Comparison of ENCODE assay signal across 9 cellular contexts in the genomic region with DNA sequence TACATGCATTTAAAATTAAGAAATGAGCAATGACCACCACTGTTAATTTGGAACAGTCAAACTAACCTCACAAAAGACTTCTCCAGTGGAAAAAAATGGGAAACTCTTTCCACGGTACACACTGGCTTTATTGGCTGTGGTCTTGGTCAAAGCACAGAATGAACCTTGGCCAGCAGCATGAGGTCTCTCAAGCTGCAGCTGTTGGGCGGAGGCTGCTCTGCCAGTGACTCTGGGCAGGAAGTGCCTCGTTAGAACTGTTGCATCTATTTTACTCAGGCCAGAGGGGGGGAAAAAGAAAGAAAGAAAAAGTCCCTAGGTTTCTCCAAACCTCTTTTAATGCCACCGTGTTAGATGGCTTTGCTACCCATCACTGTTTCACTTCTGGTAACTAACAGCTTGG.
DNase-seq lines count a peak whose midpoint lies in the region; ATAC-seq and TF ChIP-seq lines count a peak whose summit lies in the region.
"Had no signal": no experiment of that assay in that cellular context is flagged by ENCODE, and none has a peak within 500 bp of the region (broad histone marks: within the 10 kb centered on the region; RNA-seq: fewer than 3 reads in every experiment).

No MANE protein-coding gene starts in this region.

- H3K36me3 ChIP-seq in GM23248 (ENCODE audit: low read depth) (no peaks in the 10 kb centered on the region), left ventricle myocardium inferior (no peaks in the 10 kb centered on the region)

- H4K20me1 ChIP-seq in GM23248 (ENCODE audit: insufficient read depth), result no peaks in the 10 kb centered on the region

- peak overlapping the region; percentile 91 for H2AFZ ChIP-seq in GM23248

- H3K4me3 ChIP-seq in GM23248, result peak overlapping the region; percentile 34; the same call in 1 of the 2 replicates
- H3K4me3 ChIP-seq in left ventricle myocardium inferior, result no peak overlapping the region

- H3K9me3 ChIP-seq in GM23248 (ENCODE audit: low read depth) (no peaks in the 10 kb centered on the region), left ventricle myocardium inferior (replicated peaks) (no peaks in the 10 kb centered on the region)

- DNase-seq in EL (peak; percentile 46), GM23248 (peak; percentile 69), NCI-H2081 (lab: John Stamatoyannopoulos, UW) (peak; percentile 11 to 72), left ventricle myocardium inferior (peak; percentile 68), HPDE6-E6E7 (ENCODE audit: extremely low spot score) (no peak), COLO829 (ENCODE audit: low spot score) (no peak)
- DNase-seq in naive thymus-derived CD8-positive, alpha-beta T cell, result no peak
- no peak for DNase-seq in activated T-cell treated with anti-CD3 and anti-CD28 coated beads, Interleukin-2, amount 50 U/mL, for 24 hours
- DNase-seq: naive B cell had no signal

- no peak for ATAC-seq in naive thymus-derived CD8-positive, alpha-beta T cell

- H3K27me3 ChIP-seq in GM23248 (replicated peaks; ENCODE audit: insufficient read depth), result no peaks in the 10 kb centered on the region
- H3K27me3 ChIP-seq in left ventricle myocardium inferior (ENCODE audit: low read depth), result no peaks in the 10 kb centered on the region

- peak overlapping the region; percentile 53 for H3K9ac ChIP-seq in GM23248

- H3K4me1 Mint-ChIP-seq in naive thymus-derived CD8-positive, alpha-beta T cell, result no peaks in the 10 kb centered on the region
- peaks cover 6% of the 10 kb centered on the region for H3K4me1 Mint-ChIP-seq in activated T-cell treated with anti-CD3 and anti-CD28 coated beads, Interleukin-2, amount 50 U/mL, for 24 hours (ENCODE audit: low read depth)
- H3K4me1 Mint-ChIP-seq: naive B cell had no signal

- no peak overlapping the region for H3K4me3 Mint-ChIP-seq in naive thymus-derived CD8-positive, alpha-beta T cell
- no peak overlapping the region for H3K4me3 Mint-ChIP-seq in activated T-cell treated with anti-CD3 and anti-CD28 coated beads, Interleukin-2, amount 50 U/mL, for 24 hours
- H3K4me3 Mint-ChIP-seq: naive B cell had no signal

- H3K9me2 ChIP-seq in GM23248 (ENCODE audit: insufficient read depth), result no peaks in the 10 kb centered on the region

- no peaks in the 10 kb centered on the region for H3F3A ChIP-seq in GM23248 (ENCODE audit: insufficient read depth)

- peak overlapping the region in 1 of 10 donors; percentile 5 for H3K27ac Mint-ChIP-seq in naive thymus-derived CD8-positive, alpha-beta T cell
- H3K27ac Mint-ChIP-seq in activated T-cell treated with anti-CD3 and anti-CD28 coated beads, Interleukin-2, amount 50 U/mL, for 24 hours, result no peak overlapping the region
- H3K27ac Mint-ChIP-seq: naive B cell had no signal

- in situ Hi-C loops in GM23248 (cut with MboI), result no loop called here

- POLR2A ChIA-PET in naive thymus-derived CD8-positive, alpha-beta T cell (lab: Charles Lee), result no interaction called here

- H3K4me1 ChIP-seq in GM23248 (ENCODE audit: insufficient read depth), result peaks cover 13% of the 10 kb centered on the region
- no peaks in the 10 kb centered on the region for H3K4me1 ChIP-seq in left ventricle myocardium inferior

- peaks cover 0 to 9% (median 0%) of the 10 kb centered on the region in 9 donors for H3K9me3 Mint-ChIP-seq in naive thymus-derived CD8-positive, alpha-beta T cell
- no peaks in the 10 kb centered on the region for H3K9me3 Mint-ChIP-seq in activated T-cell treated with anti-CD3 and anti-CD28 coated beads, Interleukin-2, amount 50 U/mL, for 24 hours

- intact Hi-C loops in left ventricle myocardium inferior (cut with micrococcal nuclease), result no loop called here

- H3K27me3 Mint-ChIP-seq in naive thymus-derived CD8-positive, alpha-beta T cell, result no peaks in the 10 kb centered on the region
- no peaks in the 10 kb centered on the region for H3K27me3 Mint-ChIP-seq in activated T-cell treated with anti-CD3 and anti-CD28 coated beads, Interleukin-2, amount 50 U/mL, for 24 hours
- H3K27me3 Mint-ChIP-seq: naive B cell had no signal

- 7 to 15% methylated on average over 4 of the region's 4 CpGs for WGBS in GM23248 (ENCODE audit: low coverage in 1 of 2, low lambda C conversion rate in 2 of 2, missing lambda C conversion rate in 2 of 2), 2 experiments

- H3K79me2 ChIP-seq in GM23248 (ENCODE audit: insufficient read depth), result no peaks in the 10 kb centered on the region

- H3K4me2 ChIP-seq in GM23248 (ENCODE audit: unreplicated experiment), result peak overlapping the region; percentile 66

- 0 out of 2 replicates have a peak overlapping the region, but pooled peaks have one; percentile 35 for H3K27ac ChIP-seq in GM23248
- peak overlapping the region; percentile 61 for H3K27ac ChIP-seq in left ventricle myocardium inferior (replicated peaks)

- TF ChIP-seq CTCF in left ventricle myocardium inferior (IDR thresholded peaks at IDR 0.05; ENCODE audit: borderline replicate concordance), result no peak

- H3K36me3 Mint-ChIP-seq in naive thymus-derived CD8-positive, alpha-beta T cell, result no peaks in the 10 kb centered on the region
- no peaks in the 10 kb centered on the region for H3K36me3 Mint-ChIP-seq in activated T-cell treated with anti-CD3 and anti-CD28 coated beads, Interleukin-2, amount 50 U/mL, for 24 hours (ENCODE audit: low read depth)
- H3K36me3 Mint-ChIP-seq: naive B cell had no signal

Comparison
In these comparisons a context has a peak if more than half of its experiments do, and no peak if none do; other contexts are left out.
1. DNase-seq: peak in EL (single experiment), GM23248 (single experiment), NCI-H2081 (2 of 2) and left ventricle myocardium inferior (single experiment); none in HPDE6-E6E7 (single experiment), COLO829 (single experiment), naive thymus-derived CD8-positive, alpha-beta T cell (0 of 10) and activated T-cell treated with anti-CD3 and anti-CD28 coated beads, Interleukin-2, amount 50 U/mL, for 24 hours (single experiment).